Comparison of ENCODE assay signal across 1 cellular context in genomic region chr20:45948742-45949541, GRCh38.
TF ChIP-seq lines count a peak whose summit lies in the region.

No MANE protein-coding gene starts in this region.

TF ChIP-seq in WTC11, 78 proteins besides CTCF, POLR2A, EP300 and RAD21:
- TF ChIP-seq, protein P1, sequence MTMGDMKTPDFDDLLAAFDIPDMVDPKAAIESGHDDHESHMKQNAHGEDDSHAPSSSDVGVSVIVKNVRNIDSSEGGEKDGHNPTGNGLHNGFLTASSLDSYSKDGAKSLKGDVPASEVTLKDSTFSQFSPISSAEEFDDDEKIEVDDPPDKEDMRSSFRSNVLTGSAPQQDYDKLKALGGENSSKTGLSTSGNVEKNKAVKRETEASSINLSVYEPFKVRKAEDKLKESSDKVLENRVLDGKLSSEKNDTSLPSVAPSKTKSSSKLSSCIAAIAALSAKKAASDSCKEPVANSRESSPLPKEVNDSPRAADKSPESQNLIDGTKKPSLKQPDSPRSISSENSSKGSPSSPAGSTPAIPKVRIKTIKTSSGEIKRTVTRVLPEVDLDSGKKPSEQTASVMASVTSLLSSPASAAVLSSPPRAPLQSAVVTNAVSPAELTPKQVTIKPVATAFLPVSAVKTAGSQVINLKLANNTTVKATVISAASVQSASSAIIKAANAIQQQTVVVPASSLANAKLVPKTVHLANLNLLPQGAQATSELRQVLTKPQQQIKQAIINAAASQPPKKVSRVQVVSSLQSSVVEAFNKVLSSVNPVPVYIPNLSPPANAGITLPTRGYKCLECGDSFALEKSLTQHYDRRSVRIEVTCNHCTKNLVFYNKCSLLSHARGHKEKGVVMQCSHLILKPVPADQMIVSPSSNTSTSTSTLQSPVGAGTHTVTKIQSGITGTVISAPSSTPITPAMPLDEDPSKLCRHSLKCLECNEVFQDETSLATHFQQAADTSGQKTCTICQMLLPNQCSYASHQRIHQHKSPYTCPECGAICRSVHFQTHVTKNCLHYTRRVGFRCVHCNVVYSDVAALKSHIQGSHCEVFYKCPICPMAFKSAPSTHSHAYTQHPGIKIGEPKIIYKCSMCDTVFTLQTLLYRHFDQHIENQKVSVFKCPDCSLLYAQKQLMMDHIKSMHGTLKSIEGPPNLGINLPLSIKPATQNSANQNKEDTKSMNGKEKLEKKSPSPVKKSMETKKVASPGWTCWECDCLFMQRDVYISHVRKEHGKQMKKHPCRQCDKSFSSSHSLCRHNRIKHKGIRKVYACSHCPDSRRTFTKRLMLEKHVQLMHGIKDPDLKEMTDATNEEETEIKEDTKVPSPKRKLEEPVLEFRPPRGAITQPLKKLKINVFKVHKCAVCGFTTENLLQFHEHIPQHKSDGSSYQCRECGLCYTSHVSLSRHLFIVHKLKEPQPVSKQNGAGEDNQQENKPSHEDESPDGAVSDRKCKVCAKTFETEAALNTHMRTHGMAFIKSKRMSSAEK (CRISPR knock-in tag; IDR thresholded peaks at IDR 0.05; ENCODE audit: borderline replicate concordance) = no peak
- no peak for TF ChIP-seq HMGA2 (CRISPR knock-in tag; IDR thresholded peaks at IDR 0.05)
- TF ChIP-seq FOXJ3 (CRISPR knock-in tag; IDR thresholded peaks at IDR 0.05; ENCODE audit: borderline replicate concordance) = no peak
- TF ChIP-seq PREB (CRISPR knock-in tag; IDR thresholded peaks at IDR 0.05; ENCODE audit: borderline replicate concordance) = no peak
- TF ChIP-seq, protein P2, sequence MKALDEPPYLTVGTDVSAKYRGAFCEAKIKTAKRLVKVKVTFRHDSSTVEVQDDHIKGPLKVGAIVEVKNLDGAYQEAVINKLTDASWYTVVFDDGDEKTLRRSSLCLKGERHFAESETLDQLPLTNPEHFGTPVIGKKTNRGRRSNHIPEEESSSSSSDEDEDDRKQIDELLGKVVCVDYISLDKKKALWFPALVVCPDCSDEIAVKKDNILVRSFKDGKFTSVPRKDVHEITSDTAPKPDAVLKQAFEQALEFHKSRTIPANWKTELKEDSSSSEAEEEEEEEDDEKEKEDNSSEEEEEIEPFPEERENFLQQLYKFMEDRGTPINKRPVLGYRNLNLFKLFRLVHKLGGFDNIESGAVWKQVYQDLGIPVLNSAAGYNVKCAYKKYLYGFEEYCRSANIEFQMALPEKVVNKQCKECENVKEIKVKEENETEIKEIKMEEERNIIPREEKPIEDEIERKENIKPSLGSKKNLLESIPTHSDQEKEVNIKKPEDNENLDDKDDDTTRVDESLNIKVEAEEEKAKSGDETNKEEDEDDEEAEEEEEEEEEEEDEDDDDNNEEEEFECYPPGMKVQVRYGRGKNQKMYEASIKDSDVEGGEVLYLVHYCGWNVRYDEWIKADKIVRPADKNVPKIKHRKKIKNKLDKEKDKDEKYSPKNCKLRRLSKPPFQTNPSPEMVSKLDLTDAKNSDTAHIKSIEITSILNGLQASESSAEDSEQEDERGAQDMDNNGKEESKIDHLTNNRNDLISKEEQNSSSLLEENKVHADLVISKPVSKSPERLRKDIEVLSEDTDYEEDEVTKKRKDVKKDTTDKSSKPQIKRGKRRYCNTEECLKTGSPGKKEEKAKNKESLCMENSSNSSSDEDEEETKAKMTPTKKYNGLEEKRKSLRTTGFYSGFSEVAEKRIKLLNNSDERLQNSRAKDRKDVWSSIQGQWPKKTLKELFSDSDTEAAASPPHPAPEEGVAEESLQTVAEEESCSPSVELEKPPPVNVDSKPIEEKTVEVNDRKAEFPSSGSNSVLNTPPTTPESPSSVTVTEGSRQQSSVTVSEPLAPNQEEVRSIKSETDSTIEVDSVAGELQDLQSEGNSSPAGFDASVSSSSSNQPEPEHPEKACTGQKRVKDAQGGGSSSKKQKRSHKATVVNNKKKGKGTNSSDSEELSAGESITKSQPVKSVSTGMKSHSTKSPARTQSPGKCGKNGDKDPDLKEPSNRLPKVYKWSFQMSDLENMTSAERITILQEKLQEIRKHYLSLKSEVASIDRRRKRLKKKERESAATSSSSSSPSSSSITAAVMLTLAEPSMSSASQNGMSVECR (CRISPR knock-in tag; IDR thresholded peaks at IDR 0.05; ENCODE audit: borderline replicate concordance) = no peak
- TF ChIP-seq ZNF396 (CRISPR knock-in tag; IDR thresholded peaks at IDR 0.05; ENCODE audit: borderline replicate concordance) = no peak
- TF ChIP-seq MLX (CRISPR knock-in tag; IDR thresholded peaks at IDR 0.05) = no peak
- no peak for TF ChIP-seq NFE2L1 (CRISPR knock-in tag; IDR thresholded peaks at IDR 0.05)
- TF ChIP-seq, protein P3, sequence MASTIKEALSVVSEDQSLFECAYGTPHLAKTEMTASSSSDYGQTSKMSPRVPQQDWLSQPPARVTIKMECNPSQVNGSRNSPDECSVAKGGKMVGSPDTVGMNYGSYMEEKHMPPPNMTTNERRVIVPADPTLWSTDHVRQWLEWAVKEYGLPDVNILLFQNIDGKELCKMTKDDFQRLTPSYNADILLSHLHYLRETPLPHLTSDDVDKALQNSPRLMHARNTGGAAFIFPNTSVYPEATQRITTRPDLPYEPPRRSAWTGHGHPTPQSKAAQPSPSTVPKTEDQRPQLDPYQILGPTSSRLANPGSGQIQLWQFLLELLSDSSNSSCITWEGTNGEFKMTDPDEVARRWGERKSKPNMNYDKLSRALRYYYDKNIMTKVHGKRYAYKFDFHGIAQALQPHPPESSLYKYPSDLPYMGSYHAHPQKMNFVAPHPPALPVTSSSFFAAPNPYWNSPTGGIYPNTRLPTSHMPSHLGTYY (CRISPR knock-in tag; IDR thresholded peaks at IDR 0.05) = no peak
- TF ChIP-seq ATF3 (CRISPR knock-in tag; conservative IDR thresholded peaks at IDR 0.05) = no peak
- TF ChIP-seq ZBTB21 (CRISPR knock-in tag; IDR thresholded peaks at IDR 0.05; ENCODE audit: borderline replicate concordance) = no peak
- TF ChIP-seq ZNF232 (CRISPR knock-in tag; IDR thresholded peaks at IDR 0.05) = no peak
- no peak for TF ChIP-seq TEAD4 (CRISPR knock-in tag; IDR thresholded peaks at IDR 0.05)
- TF ChIP-seq ZNF121 (CRISPR knock-in tag; IDR thresholded peaks at IDR 0.05) = no peak
